In the genomic region with DNA sequence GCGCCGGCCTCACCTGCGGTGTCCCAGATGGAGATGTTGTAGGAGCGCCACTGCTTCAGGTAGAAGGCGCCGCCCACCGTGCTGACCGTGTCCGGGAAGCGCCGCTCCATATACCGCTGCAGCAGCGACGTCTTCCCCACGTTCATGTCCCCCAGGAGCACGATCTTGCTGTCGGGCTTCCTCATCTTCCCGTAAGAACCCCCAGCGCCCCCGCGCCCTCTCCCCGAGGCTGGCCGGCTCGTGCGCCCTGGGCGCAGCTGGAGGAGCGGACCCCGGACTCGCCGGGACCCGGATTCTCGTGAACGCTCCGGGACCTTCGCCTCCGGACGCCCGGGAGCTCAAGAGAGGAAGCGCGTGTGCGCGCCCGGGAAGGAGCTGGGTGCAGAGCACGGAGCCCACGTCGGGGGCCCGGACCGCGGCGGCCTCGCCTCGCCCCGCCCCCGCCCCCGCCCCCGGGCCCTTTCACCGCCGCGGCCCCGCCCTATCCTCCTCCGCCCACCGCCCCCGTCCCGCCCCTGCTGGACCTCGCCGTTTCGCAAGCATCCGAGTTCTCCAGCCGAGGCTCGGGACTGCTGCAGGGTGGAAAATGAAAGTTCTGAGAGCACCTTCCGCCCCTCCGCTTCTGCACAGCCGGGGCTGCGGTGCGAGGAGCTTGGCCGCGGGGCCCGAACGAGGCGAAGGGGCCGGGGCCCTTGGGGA, we compare ENCODE assay signal across 1 cellular context.
TF ChIP-seq lines count a peak whose summit lies in the region.

TSS of gene RAB20 (minus strand) at position 388 of the 699 bp plus-strand sequence. CDS start at position 185, 203 bp downstream.

TF ChIP-seq in HepG2, 621 proteins besides CTCF, POLR2A, EP300 and RAD21 (continued from another document and continues in another):
- TF ChIP-seq ZNF609 (CRISPR knock-in tag; IDR thresholded peaks at IDR 0.05; ENCODE audit: borderline replicate concordance) (peak; percentile 65), SNAI1 (CRISPR knock-in tag; IDR thresholded peaks at IDR 0.05; ENCODE audit: borderline replicate concordance) (0 out of 2 replicates have a peak, but pooled peaks have one; percentile 40), WIZ (CRISPR knock-in tag; IDR thresholded peaks at IDR 0.05) (0 out of 2 replicates have a peak, but pooled peaks have one; percentile 2), ZNF839 (CRISPR knock-in tag; IDR thresholded peaks at IDR 0.05; ENCODE audit: borderline replicate concordance) (no peak), ATF4 (CRISPR knock-in tag; IDR thresholded peaks at IDR 0.05) (no peak), HOXA5 (CRISPR knock-in tag; IDR thresholded peaks at IDR 0.05) (0 out of 2 replicates have a peak, but pooled peaks have one; percentile 42), ZNF10 (CRISPR knock-in tag; IDR thresholded peaks at IDR 0.05; ENCODE audit: borderline replicate concordance, low read depth) (no peak), PAXIP1 (CRISPR knock-in tag; conservative IDR thresholded peaks at IDR 0.05) (peak; percentile 22; the same call in 1 of the 2 replicates), ZNF614 (CRISPR knock-in tag; IDR thresholded peaks at IDR 0.05; ENCODE audit: borderline replicate concordance) (0 out of 2 replicates have a peak, but pooled peaks have one; percentile 23), ZNF761 (CRISPR knock-in tag; conservative IDR thresholded peaks at IDR 0.05) (peak; percentile 15; the same call in 1 of the 2 replicates), MED13 (CRISPR knock-in tag; IDR thresholded peaks at IDR 0.05) (0 out of 2 replicates have a peak, but pooled peaks have one; percentile 47), ATF7-NPFF (CRISPR knock-in tag; IDR thresholded peaks at IDR 0.05; ENCODE audit: low read depth) (0 out of 2 replicates have a peak, but pooled peaks have one; percentile 47), TCF7L2 (IDR thresholded peaks at IDR 0.05; ENCODE audit: low read depth, low read length) (no peak), MAF1 (CRISPR knock-in tag; IDR thresholded peaks at IDR 0.05; ENCODE audit: borderline replicate concordance) (no peak), REXO4 (CRISPR knock-in tag; IDR thresholded peaks at IDR 0.05; ENCODE audit: borderline replicate concordance) (no peak), ARID5B (CRISPR knock-in tag; IDR thresholded peaks at IDR 0.05) (peak; percentile 46; the same call in 1 of the 2 replicates), KDM2A (CRISPR knock-in tag; IDR thresholded peaks at IDR 0.05; ENCODE audit: borderline replicate concordance, low read depth) (peak; percentile 54; the same call in 1 of the 2 replicates), ETV6 (CRISPR knock-in tag; conservative IDR thresholded peaks at IDR 0.05) (peak; percentile 40; the same call in 1 of the 2 replicates), ZNF670 (CRISPR knock-in tag; IDR thresholded peaks at IDR 0.05; ENCODE audit: borderline replicate concordance) (peak; percentile 38; the same call in 1 of the 2 replicates), ZSCAN21 (CRISPR knock-in tag; IDR thresholded peaks at IDR 0.05; ENCODE audit: borderline replicate concordance) (peak; percentile 49; the same call in 1 of the 2 replicates), GABPA (IDR thresholded peaks at IDR 0.05; ENCODE audit: low read depth, low read length) (no peak), GABPA (CRISPR knock-in tag; IDR thresholded peaks at IDR 0.05; ENCODE audit: low read depth) (0 out of 2 replicates have a peak, but pooled peaks have one; percentile 17), ZNF432 (CRISPR knock-in tag; IDR thresholded peaks at IDR 0.05; ENCODE audit: borderline replicate concordance) (peak; percentile 69; the same call in 1 of the 2 replicates), YY1 (IDR thresholded peaks at IDR 0.05; ENCODE audit: insufficient read depth, insufficient replicate concordance, low read depth, low read length) (peak; percentile 9), GATAD1 (CRISPR knock-in tag; IDR thresholded peaks at IDR 0.05) (peak; percentile 14; the same call in 1 of the 2 replicates), ZNF546 (CRISPR knock-in tag; conservative IDR thresholded peaks at IDR 0.05) (no peak), KLF6 (CRISPR knock-in tag; IDR thresholded peaks at IDR 0.05) (peak; percentile 48; the same call in 1 of the 2 replicates), TBX3 (IDR thresholded peaks at IDR 0.05; ENCODE audit: borderline replicate concordance) (no peak), ZMYM4 (CRISPR knock-in tag; IDR thresholded peaks at IDR 0.05) (peak; percentile 11), XBP1 (CRISPR knock-in tag; IDR thresholded peaks at IDR 0.05) (no peak)
- TF ChIP-seq, protein P1, sequence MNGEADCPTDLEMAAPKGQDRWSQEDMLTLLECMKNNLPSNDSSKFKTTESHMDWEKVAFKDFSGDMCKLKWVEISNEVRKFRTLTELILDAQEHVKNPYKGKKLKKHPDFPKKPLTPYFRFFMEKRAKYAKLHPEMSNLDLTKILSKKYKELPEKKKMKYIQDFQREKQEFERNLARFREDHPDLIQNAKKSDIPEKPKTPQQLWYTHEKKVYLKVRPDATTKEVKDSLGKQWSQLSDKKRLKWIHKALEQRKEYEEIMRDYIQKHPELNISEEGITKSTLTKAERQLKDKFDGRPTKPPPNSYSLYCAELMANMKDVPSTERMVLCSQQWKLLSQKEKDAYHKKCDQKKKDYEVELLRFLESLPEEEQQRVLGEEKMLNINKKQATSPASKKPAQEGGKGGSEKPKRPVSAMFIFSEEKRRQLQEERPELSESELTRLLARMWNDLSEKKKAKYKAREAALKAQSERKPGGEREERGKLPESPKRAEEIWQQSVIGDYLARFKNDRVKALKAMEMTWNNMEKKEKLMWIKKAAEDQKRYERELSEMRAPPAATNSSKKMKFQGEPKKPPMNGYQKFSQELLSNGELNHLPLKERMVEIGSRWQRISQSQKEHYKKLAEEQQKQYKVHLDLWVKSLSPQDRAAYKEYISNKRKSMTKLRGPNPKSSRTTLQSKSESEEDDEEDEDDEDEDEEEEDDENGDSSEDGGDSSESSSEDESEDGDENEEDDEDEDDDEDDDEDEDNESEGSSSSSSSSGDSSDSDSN (CRISPR knock-in tag; IDR thresholded peaks at IDR 0.05), result peak; percentile 81
- TF ChIP-seq, protein P2, sequence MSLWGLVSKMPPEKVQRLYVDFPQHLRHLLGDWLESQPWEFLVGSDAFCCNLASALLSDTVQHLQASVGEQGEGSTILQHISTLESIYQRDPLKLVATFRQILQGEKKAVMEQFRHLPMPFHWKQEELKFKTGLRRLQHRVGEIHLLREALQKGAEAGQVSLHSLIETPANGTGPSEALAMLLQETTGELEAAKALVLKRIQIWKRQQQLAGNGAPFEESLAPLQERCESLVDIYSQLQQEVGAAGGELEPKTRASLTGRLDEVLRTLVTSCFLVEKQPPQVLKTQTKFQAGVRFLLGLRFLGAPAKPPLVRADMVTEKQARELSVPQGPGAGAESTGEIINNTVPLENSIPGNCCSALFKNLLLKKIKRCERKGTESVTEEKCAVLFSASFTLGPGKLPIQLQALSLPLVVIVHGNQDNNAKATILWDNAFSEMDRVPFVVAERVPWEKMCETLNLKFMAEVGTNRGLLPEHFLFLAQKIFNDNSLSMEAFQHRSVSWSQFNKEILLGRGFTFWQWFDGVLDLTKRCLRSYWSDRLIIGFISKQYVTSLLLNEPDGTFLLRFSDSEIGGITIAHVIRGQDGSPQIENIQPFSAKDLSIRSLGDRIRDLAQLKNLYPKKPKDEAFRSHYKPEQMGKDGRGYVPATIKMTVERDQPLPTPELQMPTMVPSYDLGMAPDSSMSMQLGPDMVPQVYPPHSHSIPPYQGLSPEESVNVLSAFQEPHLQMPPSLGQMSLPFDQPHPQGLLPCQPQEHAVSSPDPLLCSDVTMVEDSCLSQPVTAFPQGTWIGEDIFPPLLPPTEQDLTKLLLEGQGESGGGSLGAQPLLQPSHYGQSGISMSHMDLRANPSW (CRISPR knock-in tag; IDR thresholded peaks at IDR 0.05; ENCODE audit: borderline replicate concordance), result no peak
